ENCODE assay signal across 7 cellular contexts in the genomic region with DNA sequence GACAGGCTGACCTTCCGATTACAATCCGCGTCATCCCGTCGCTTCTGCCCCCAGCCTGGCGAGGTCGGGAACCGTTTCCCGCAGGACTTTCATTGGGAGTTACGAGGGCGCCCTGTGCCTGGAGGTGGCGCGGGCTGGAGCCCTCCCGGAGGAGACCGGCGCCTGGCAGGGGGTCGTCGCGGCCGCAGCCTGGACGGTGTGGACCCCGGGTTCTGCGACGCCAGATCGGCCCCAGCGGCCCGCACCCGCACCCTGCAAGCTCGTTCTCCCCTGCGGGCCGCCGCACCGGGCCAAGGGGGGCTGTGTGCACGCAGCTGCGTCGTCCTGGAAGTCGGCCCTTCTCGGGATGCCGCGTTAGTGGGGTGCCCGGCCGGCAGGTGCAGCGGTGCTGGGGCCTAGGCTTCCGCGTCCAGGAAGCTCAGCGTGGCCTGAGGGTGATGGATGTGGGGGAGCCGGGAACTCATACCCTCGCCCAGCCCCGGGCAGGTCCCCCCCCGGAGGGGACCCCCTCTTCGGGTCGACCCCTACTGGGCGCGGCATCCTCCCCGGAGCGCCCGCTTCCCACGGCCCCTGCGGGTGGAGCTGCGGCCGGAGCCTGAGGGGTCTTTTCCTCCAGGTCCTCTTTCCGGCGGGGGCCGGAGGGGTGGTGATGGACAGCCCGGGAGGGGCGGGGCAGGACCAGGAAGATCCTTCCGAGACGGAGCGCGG.
DNase-seq lines count a peak whose midpoint lies in the region; ATAC-seq and TF ChIP-seq lines count a peak whose summit lies in the region.

No MANE protein-coding gene starts in this region.

- in situ Hi-C loops in Panc1 (cut with HindIII; ENCODE audit: low pct_unique_long_range_greater_than_20kb, low sequenced_read_pairs): no loop called here

- H3K27ac Mint-ChIP-seq in naive thymus-derived CD4-positive, alpha-beta T cell: peak overlapping the region; percentile 77 to 100 (median 98)

- POLR2A ChIA-PET in Panc1 (lab: Charles Lee): no interaction called here
- POLR2A ChIA-PET in naive thymus-derived CD4-positive, alpha-beta T cell (lab: Charles Lee): interaction anchor here (1.1 to 12.7 kb wide), 3 partner anchors 13 to 65 kb away, joined by 3 to 349 read pairs (median 85); no protein-coding TSS in a partner anchor

- H3K36me3 ChIP-seq in Panc1 (ENCODE audit: control insufficient read depth, insufficient read depth, low read length): peaks cover 3% of the 10 kb centered on the region; the same call in 1 of the 2 replicates
- H3K36me3 ChIP-seq in naive thymus-derived CD4-positive, alpha-beta T cell (ENCODE audit: control insufficient read depth in 2 of 3, insufficient read depth in 3 of 3, low read length in 3 of 3): peaks cover 0 to 9% (median 0%) of the 10 kb centered on the region in 3 experiments

- peaks cover 54 to 86% (median 73%) of the 10 kb centered on the region in 7 donors for H3K4me1 Mint-ChIP-seq in naive thymus-derived CD4-positive, alpha-beta T cell

- no peaks in the 10 kb centered on the region for H3K9me3 Mint-ChIP-seq in naive thymus-derived CD4-positive, alpha-beta T cell

- no TSS peak for BruUV-seq in Panc1 (replicated peaks; lab: Mats Ljungman, UMichigan)

- intact Hi-C loops in Panc1 (cut with micrococcal nuclease; ENCODE audit: unreplicated experiment): no loop called here
- intact Hi-C loops in naive thymus-derived CD4-positive, alpha-beta T cell (cut with micrococcal nuclease): loop anchor here (5.0 to 10.0 kb wide), 7 partner anchors 273 to 1711 kb away; partner anchors contain the start of genes PER2 (in 2 of the 2), SCLY (in 2 of the 2), UBE2F (in 2 of the 2) and HDAC4 (in 1 of the 2)

- peak overlapping the region; percentile 61 to 93 (median 90) for H3K4me3 Mint-ChIP-seq in naive thymus-derived CD4-positive, alpha-beta T cell

- peaks cover 35% of the 10 kb centered on the region for H3K4me1 ChIP-seq in Panc1 (ENCODE audit: control insufficient read depth, insufficient read depth, low read length)
- peaks cover 60 to 61% of the 10 kb centered on the region in 2 donors for H3K4me1 ChIP-seq in naive thymus-derived CD4-positive, alpha-beta T cell (ENCODE audit: control insufficient read depth in 2 of 2, insufficient read depth in 2 of 2, low read length in 2 of 2)

- no peak for TF ChIP-seq CTCF in Panc1 (IDR thresholded peaks at IDR 0.05)

- peak overlapping the region; percentile 66 to 74 for H3K4me3 ChIP-seq in Panc1 (ENCODE audit: low read depth in 2 of 2, low read length in 2 of 2)
- H3K4me3 ChIP-seq in naive thymus-derived CD4-positive, alpha-beta T cell (ENCODE audit: low read length): peak overlapping the region; percentile 66

- DNase-seq in Panc1 (ENCODE audit: low read depth, low spot score) (no peak), DMS114 treated with DMSO at 0.1 percent for 48 hours (lab: John Stamatoyannopoulos, UW; ENCODE audit: unreplicated experiment) (no peak), T1000 (lab: John Stamatoyannopoulos, UW) (no peak)
- DNase-seq in effector CD4-positive, alpha-beta T cell: peak; percentile 36
- no peak for DNase-seq in naive thymus-derived CD4-positive, alpha-beta T cell

- peak; percentile 42 for ATAC-seq in GM19035 (IDR thresholded peaks at IDR 0.05; ENCODE audit: unreplicated experiment)
- ATAC-seq in HG02840 (IDR thresholded peaks at IDR 0.05; ENCODE audit: low FRiP score, unreplicated experiment): peak; percentile 38
- ATAC-seq in Panc1: peak; percentile 78
- ATAC-seq in naive thymus-derived CD4-positive, alpha-beta T cell: no peak

- H3K9me3 ChIP-seq in Panc1 (ENCODE audit: control insufficient read depth, insufficient read depth, low read depth, low read length): no peaks in the 10 kb centered on the region
- no peaks in the 10 kb centered on the region for H3K9me3 ChIP-seq in naive thymus-derived CD4-positive, alpha-beta T cell (ENCODE audit: control insufficient read depth in 2 of 3, low read length in 3 of 3)

- H3K27ac ChIP-seq in Panc1 (ENCODE audit: low read length): peak overlapping the region; percentile 77
- peak overlapping the region; percentile 97 for H3K27ac ChIP-seq in naive thymus-derived CD4-positive, alpha-beta T cell (ENCODE audit: low read depth, low read length)

- H3K27me3 ChIP-seq in Panc1 (ENCODE audit: control insufficient read depth, insufficient read depth, low read length): no peaks in the 10 kb centered on the region
- H3K27me3 ChIP-seq in naive thymus-derived CD4-positive, alpha-beta T cell (ENCODE audit: control insufficient read depth in 2 of 2, insufficient read depth in 2 of 2, low read length in 2 of 2): no peaks in the 10 kb centered on the region

- peaks cover 0 to 15% (median 0%) of the 10 kb centered on the region in 5 donors for H3K36me3 Mint-ChIP-seq in naive thymus-derived CD4-positive, alpha-beta T cell

- CTCF ChIA-PET in Panc1 (lab: Charles Lee): interaction anchor here (0.6 to 1.2 kb wide), 2 partner anchors 54 to 94 kb away, joined by 3 read pairs; no protein-coding TSS in a partner anchor
- CTCF ChIA-PET in naive thymus-derived CD4-positive, alpha-beta T cell (lab: Charles Lee): interaction anchor here (0.6 to 11.8 kb wide), 4 partner anchors 16 to 54 kb away, joined by 3 to 111 read pairs (median 4); no protein-coding TSS in a partner anchor

- no peaks in the 10 kb centered on the region for H3K27me3 Mint-ChIP-seq in naive thymus-derived CD4-positive, alpha-beta T cell
